ENCODE assay signal across 8 cellular contexts in the genomic region with DNA sequence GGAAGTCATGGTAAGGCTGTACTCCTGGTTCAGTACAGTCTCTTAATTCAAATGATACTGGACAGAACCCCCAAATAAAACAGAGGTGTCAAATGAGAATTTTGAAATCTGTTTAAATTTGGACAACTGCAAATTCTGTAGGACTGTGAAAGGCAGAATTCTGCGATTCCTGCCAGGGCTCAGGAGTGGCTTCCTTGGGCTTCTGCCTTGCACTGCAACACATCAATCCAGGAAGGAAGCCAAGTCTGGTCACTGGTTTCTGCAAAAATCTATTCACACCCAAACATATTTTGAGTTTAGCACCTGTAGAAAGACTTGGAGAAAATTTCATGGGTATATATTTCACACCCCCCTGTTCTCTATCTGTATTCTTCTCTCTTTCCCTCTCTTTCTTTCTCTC. TPM values are rescaled to one million over a fixed set of nuclear protein-coding genes. Genes with fewer than 3 reads are reported as not detected.
"Had no signal": no experiment of that assay in that cellular context is flagged by ENCODE, and none has a peak within 500 bp of the region (broad histone marks: within the 10 kb centered on the region; RNA-seq: fewer than 3 reads in every experiment).

No MANE protein-coding gene starts in this region.

- ATAC-seq: GM12878 had no signal

- FAIRE-seq: G401.6, GM12878, GM12891, GM12892, GM18507, GM19239 had no signal

- H3K4me3 ChIP-seq: GM12878 had no signal

- DNase-seq: GDM1, GF-D8 had no signal

RNA-seq across cellular contexts. Expression of gene FST, which starts 37.5 kb away (rescaled TPM):
- polyA plus RNA-seq: GM12878 had no signal
